In the genomic region with DNA sequence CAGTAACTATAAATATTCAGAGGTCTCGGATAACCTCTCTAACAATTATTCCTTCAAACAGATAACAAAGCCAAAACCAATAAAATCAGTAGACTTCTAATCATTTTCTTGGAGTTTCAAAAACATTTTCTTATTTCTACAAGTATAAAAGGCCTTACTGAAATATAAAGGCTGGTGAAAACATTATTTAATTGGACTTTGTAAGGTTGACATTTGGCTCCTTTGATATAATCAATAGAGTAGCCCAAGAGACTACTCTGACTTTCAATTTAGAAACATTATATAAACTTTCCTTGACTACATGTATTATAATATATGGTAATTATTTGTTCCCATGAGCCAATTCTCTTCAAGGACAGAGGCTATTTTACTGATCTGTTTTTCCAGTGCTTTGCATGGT, we compare ENCODE assay signal across 11 cellular contexts.
"Had no signal": no experiment of that assay in that cellular context is flagged by ENCODE, and none has a peak within 500 bp of the region (broad histone marks: within the 10 kb centered on the region; RNA-seq: fewer than 3 reads in every experiment).

No MANE protein-coding gene starts in this region.

- H3K4me3 Mint-ChIP-seq: GM23338, H9, HFFc6 had no signal

- H3K4me1 Mint-ChIP-seq: GM23338, H9 had no signal

- DNase-seq: GM23248, GOT3, H7, H9, HCEC 1CT, HFFc6 had no signal

- H2AFZ ChIP-seq: GM23248, GM23338 had no signal

- H3K27ac Mint-ChIP-seq: GM23338 had no signal

- H3K4me2 ChIP-seq: GM23338 had no signal

- H3K27ac ChIP-seq: GM23248 had no signal

- H3K4me1 ChIP-seq: HAP-1 had no signal

- H3K9me3 ChIP-seq: HAP-1 had no signal

- FAIRE-seq: H1, H54 had no signal

- ATAC-seq: GM23338, HCT116 had no signal

- H3K9ac ChIP-seq: GM23248 had no signal

- H3K4me3 ChIP-seq: GM23248, GM23338, HAP-1 had no signal

- H3K36me3 ChIP-seq: HAP-1 had no signal
